In genomic region chr15:64096486-64097431, GRCh38 we compare ENCODE assay signal across 8 cellular contexts. TPM values are rescaled to one million over a fixed set of nuclear protein-coding genes. Genes with fewer than 3 reads are reported as not detected.
DNase-seq lines count a peak whose midpoint lies in the region; ATAC-seq, FAIRE-seq and TF ChIP-seq lines count a peak whose summit lies in the region.

No MANE protein-coding gene starts in this region.

- TF ChIP-seq CTCF in brain microvascular endothelial cell (IDR thresholded peaks at IDR 0.05; ENCODE audit: low read depth, low read length, missing control alignments) (peak; percentile 40), lung (IDR thresholded peaks at IDR 0.05; ENCODE audit: control extremely low read depth, extremely low read depth) (no peak)

- FAIRE-seq in urothelium cell line (lab: Jason Lieb, UNC), result no peak

- in situ Hi-C loops in brain microvascular endothelial cell (cut with HindIII; ENCODE audit: low pct_ligation_motif_present, low sequenced_read_pairs), result no loop called here

- H3K27ac ChIP-seq in brain microvascular endothelial cell (peak overlapping the region; percentile 7), lung (ENCODE audit: low read depth in 1 of 2, low read length in 1 of 2) (peak overlapping the region; percentile 86 to 88)

- peak overlapping the region; percentile 79 for H3K4me3 ChIP-seq in brain microvascular endothelial cell (ENCODE audit: low read depth, low read length)
- peak overlapping the region; percentile 70 for H3K4me3 ChIP-seq in lung

- DNase-seq in NCI-H146 (lab: John Stamatoyannopoulos, UW), result peak; percentile 4
- DNase-seq in NCI-H146 treated with DMSO at 0.1 percent for 48 hours (lab: John Stamatoyannopoulos, UW; ENCODE audit: unreplicated experiment), result no peak
- DNase-seq in NAMALWA (ENCODE audit: low spot score), result peak; percentile 62
- DNase-seq in brain microvascular endothelial cell, result peak; percentile 16
- DNase-seq in lung (ENCODE audit: low spot score), result no peak
- DNase-seq in urothelium cell line (ENCODE audit: low spot score), result peak; percentile 23
- no peak for DNase-seq in cerebellar nuclear complex (lab: John Stamatoyannopoulos, UW)
- no peak for DNase-seq in cerebellum (ENCODE audit: low spot score)

- H3K36me3 ChIP-seq in brain microvascular endothelial cell (replicated peaks) (no peaks in the 10 kb centered on the region), lung (ENCODE audit: control insufficient read depth in 2 of 2, insufficient read depth in 2 of 2, low read length in 2 of 2) (no peaks in the 10 kb centered on the region)

- peaks cover 11 to 15% of the 10 kb centered on the region in 2 donors for H3K4me1 ChIP-seq in lung (ENCODE audit: control insufficient read depth in 2 of 2, insufficient read depth in 2 of 2, low read length in 2 of 2)

- no peak for ATAC-seq in lung (ENCODE audit: insufficient read depth, low FRiP score)

- 5 to 8% methylated on average over 23 to 24 of the region's 24 CpGs for WGBS in lung, 2 donors

- no peaks in the 10 kb centered on the region for H3K9me3 ChIP-seq in lung (ENCODE audit: control insufficient read depth in 2 of 2, insufficient read depth in 1 of 2, low read length in 1 of 2)

- no peaks in the 10 kb centered on the region for H3K27me3 ChIP-seq in brain microvascular endothelial cell (replicated peaks)
- H3K27me3 ChIP-seq in lung (ENCODE audit: control insufficient read depth, insufficient read depth), result no peaks in the 10 kb centered on the region

RNA-seq across cellular contexts. Expression of gene SNX1, which starts 1.0 kb away (rescaled TPM):
- 100 to 1,000 TPM; 108 to 169 TPM for total RNA-seq in lung
- polyA plus RNA-seq in lung, result 100 to 1,000 TPM in 1 of 2 donors, 10 to 100 TPM in 1; 70.6 to 109 TPM
- total RNA-seq in cerebellum, result 40.0 TPM

RNA-seq across cellular contexts. Expression of gene CIAO2A, which starts 3.1 kb away (rescaled TPM):
- total RNA-seq in lung (10 to 100 TPM; 40.4 to 89.6 TPM), cerebellum (33.6 TPM)
- polyA plus RNA-seq in lung, result 10 to 100 TPM; 75.9 to 95.6 TPM

RNA-seq across cellular contexts. Expression of gene DAPK2, which starts 50.5 kb away (rescaled TPM):
- 10 to 100 TPM; 58.1 to 59.0 TPM for total RNA-seq in lung
- 10 to 100 TPM; 20.5 to 40.1 TPM for polyA plus RNA-seq in lung
- 2.9 TPM for total RNA-seq in cerebellum

RNA-seq across cellular contexts. Expression of gene SNX22, which starts 54.8 kb away (rescaled TPM):
- total RNA-seq in lung (10 to 100 TPM in 1 of 2 donors, 1 to 10 TPM in 1; 3.4 to 20.3 TPM), cerebellum (8.3 TPM)
- polyA plus RNA-seq in lung, result 10 to 100 TPM in 1 of 2 donors, 1 to 10 TPM in 1; 4.1 to 14.2 TPM

Comparison
In these comparisons a context has a peak if more than half of its experiments do, and no peak if none do; other contexts are left out.
1. DNase-seq: peak in NCI-H146 (single experiment), NAMALWA (single experiment), brain microvascular endothelial cell (single experiment) and urothelium cell line (single experiment); none in NCI-H146 treated with DMSO at 0.1 percent for 48 hours (single experiment), lung (single experiment), cerebellar nuclear complex (0 of 2) and cerebellum (single experiment).
2. RNA of gene DAPK2, which starts 50.5 kb away (total RNA-seq): 58.1 to 59.0 TPM in lung; 2.9 TPM in cerebellum (single experiment); every median in the first group is over 10 times any median in the second.